9 cellular contexts compared by ENCODE assay signal in genomic region chr1:189819751-189820150, GRCh38.
"Had no signal": no experiment of that assay in that cellular context is flagged by ENCODE, and none has a peak within 500 bp of the region (broad histone marks: within the 10 kb centered on the region; RNA-seq: fewer than 3 reads in every experiment).

No MANE protein-coding gene starts in this region.

- H3K4me3 ChIP-seq: GM23248, GM23338, HAP-1 had no signal

- H2AFZ ChIP-seq: GM23248 had no signal

- H3K4me2 ChIP-seq: GM23338 had no signal

- H3K9me3 ChIP-seq: HAP-1 had no signal

- DNase-seq: GM23248, GOT3, H7, H9, HCEC 1CT, HFFc6 had no signal

- ATAC-seq: GM23338, HCT116 had no signal

- H3K36me3 ChIP-seq: HAP-1 had no signal

- H3K4me1 ChIP-seq: HAP-1 had no signal

- H3K27ac ChIP-seq: GM23248 had no signal

- H3K9ac ChIP-seq: GM23248 had no signal
